In the genomic region with DNA sequence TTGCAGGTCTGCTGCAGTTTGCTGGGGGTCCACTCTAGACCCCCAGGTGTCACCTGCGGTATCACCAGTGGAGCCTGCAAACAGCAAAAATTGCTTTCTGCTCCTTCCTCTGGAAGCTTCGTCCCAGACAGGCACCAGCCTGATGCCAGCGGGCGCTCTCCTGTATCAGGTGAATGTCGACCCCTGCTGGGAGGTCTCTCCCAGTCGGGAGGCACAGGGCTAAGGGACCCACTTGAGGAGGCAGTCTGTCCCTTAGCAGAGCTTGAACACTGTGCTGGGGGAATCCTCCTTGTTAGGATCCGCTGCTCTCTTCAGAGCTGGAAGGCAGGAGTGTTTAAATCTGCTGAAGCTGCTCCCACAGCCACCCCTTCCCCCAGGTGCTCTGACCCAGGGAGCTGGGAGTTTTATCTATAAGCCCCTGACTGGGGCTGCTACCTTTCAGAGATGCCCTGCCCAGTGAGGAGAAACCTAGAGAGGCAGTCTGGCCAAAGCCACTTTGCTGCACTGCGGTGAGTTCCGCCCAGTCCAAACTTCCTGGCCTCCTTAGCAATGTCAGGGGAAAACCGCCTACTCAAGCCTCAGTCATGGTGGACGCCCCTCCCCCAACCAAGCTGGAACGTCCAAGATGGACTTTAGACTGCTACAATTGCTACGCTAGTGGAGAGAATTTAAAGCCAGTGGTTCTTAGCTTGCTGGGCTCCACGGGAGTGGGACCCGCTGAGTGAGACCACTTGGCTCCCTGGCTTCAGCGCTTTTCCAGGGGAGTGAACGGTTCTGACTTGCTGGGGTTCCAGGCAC, we compare ENCODE assay signal across 2 cellular contexts.
TF ChIP-seq lines count a peak whose summit lies in the region.

No MANE protein-coding gene starts in this region.

TF ChIP-seq in HepG2, 621 proteins besides CTCF, POLR2A, EP300 and RAD21 (continues in another document):
- TF ChIP-seq, protein P1, sequence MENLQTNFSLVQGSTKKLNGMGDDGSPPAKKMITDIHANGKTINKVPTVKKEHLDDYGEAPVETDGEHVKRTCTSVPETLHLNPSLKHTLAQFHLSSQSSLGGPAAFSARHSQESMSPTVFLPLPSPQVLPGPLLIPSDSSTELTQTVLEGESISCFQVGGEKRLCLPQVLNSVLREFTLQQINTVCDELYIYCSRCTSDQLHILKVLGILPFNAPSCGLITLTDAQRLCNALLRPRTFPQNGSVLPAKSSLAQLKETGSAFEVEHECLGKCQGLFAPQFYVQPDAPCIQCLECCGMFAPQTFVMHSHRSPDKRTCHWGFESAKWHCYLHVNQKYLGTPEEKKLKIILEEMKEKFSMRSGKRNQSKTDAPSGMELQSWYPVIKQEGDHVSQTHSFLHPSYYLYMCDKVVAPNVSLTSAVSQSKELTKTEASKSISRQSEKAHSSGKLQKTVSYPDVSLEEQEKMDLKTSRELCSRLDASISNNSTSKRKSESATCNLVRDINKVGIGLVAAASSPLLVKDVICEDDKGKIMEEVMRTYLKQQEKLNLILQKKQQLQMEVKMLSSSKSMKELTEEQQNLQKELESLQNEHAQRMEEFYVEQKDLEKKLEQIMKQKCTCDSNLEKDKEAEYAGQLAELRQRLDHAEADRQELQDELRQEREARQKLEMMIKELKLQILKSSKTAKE (CRISPR knock-in tag; IDR thresholded peaks at IDR 0.05; ENCODE audit: borderline replicate concordance) = no peak
- TF ChIP-seq, protein P2, sequence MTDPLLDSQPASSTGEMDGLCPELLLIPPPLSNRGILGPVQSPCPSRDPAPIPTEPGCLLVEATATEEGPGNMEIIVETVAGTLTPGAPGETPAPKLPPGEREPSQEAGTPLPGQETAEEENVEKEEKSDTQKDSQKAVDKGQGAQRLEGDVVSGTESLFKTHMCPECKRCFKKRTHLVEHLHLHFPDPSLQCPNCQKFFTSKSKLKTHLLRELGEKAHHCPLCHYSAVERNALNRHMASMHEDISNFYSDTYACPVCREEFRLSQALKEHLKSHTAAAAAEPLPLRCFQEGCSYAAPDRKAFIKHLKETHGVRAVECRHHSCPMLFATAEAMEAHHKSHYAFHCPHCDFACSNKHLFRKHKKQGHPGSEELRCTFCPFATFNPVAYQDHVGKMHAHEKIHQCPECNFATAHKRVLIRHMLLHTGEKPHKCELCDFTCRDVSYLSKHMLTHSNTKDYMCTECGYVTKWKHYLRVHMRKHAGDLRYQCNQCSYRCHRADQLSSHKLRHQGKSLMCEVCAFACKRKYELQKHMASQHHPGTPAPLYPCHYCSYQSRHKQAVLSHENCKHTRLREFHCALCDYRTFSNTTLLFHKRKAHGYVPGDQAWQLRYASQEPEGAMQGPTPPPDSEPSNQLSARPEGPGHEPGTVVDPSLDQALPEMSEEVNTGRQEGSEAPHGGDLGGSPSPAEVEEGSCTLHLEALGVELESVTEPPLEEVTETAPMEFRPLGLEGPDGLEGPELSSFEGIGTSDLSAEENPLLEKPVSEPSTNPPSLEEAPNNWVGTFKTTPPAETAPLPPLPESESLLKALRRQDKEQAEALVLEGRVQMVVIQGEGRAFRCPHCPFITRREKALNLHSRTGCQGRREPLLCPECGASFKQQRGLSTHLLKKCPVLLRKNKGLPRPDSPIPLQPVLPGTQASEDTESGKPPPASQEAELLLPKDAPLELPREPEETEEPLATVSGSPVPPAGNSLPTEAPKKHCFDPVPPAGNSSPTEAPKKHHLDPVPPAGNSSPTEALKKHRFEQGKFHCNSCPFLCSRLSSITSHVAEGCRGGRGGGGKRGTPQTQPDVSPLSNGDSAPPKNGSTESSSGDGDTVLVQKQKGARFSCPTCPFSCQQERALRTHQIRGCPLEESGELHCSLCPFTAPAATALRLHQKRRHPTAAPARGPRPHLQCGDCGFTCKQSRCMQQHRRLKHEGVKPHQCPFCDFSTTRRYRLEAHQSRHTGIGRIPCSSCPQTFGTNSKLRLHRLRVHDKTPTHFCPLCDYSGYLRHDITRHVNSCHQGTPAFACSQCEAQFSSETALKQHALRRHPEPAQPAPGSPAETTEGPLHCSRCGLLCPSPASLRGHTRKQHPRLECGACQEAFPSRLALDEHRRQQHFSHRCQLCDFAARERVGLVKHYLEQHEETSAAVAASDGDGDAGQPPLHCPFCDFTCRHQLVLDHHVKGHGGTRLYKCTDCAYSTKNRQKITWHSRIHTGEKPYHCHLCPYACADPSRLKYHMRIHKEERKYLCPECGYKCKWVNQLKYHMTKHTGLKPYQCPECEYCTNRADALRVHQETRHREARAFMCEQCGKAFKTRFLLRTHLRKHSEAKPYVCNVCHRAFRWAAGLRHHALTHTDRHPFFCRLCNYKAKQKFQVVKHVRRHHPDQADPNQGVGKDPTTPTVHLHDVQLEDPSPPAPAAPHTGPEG (CRISPR knock-in tag; IDR thresholded peaks at IDR 0.05) = no peak
- no peak for TF ChIP-seq MATR3 (CRISPR knock-in tag; IDR thresholded peaks at IDR 0.05)
- TF ChIP-seq, protein P3, sequence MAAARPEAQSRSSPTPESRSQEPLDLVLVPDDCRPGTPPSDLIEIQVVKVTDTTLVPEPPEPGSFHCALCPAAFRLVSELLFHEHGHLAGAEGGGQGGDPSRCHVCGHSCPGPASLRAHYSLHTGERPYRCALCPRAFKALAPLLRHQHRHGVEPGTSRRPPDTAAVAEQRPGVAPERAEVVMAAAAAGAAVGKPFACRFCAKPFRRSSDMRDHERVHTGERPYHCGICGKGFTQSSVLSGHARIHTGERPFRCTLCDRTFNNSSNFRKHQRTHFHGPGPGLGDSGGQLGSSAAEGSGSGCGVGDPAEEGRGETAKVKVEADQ (CRISPR knock-in tag; IDR thresholded peaks at IDR 0.05; ENCODE audit: borderline replicate concordance) = no peak
- TF ChIP-seq ZNF841 (CRISPR knock-in tag; IDR thresholded peaks at IDR 0.05; ENCODE audit: borderline replicate concordance) = no peak
- TF ChIP-seq RBM39 (IDR thresholded peaks at IDR 0.05; ENCODE audit: low read depth, low read length, poor library complexity, severe bottlenecking) = no peak
- TF ChIP-seq DPF2 (CRISPR knock-in tag; IDR thresholded peaks at IDR 0.05; ENCODE audit: borderline replicate concordance, low read depth) = no peak
- TF ChIP-seq, protein P4, sequence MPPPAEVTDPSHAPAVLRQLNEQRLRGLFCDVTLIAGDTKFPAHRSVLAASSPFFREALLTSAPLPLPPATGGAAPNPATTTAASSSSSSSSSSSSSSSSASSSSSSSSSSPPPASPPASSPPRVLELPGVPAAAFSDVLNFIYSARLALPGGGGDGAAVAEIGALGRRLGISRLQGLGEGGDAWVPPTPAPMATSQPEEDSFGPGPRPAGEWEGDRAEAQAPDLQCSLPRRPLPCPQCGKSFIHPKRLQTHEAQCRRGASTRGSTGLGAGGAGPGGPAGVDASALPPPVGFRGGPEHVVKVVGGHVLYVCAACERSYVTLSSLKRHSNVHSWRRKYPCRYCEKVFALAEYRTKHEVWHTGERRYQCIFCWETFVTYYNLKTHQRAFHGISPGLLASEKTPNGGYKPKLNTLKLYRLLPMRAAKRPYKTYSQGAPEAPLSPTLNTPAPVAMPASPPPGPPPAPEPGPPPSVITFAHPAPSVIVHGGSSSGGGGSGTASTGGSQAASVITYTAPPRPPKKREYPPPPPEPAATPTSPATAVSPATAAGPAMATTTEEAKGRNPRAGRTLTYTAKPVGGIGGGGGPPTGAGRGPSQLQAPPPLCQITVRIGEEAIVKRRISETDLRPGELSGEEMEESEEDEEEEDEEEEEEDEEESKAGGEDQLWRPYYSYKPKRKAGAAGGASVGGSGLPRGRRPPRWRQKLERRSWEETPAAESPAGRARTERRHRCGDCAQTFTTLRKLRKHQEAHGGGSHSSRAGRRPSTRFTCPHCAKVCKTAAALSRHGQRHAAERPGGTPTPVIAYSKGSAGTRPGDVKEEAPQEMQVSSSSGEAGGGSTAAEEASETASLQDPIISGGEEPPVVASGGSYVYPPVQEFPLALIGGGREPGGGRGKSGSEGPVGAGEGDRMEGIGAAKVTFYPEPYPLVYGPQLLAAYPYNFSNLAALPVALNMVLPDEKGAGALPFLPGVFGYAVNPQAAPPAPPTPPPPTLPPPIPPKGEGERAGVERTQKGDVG (CRISPR knock-in tag; IDR thresholded peaks at IDR 0.05; ENCODE audit: borderline replicate concordance) = no peak
- no peak for TF ChIP-seq YEATS2 (CRISPR knock-in tag; IDR thresholded peaks at IDR 0.05; ENCODE audit: borderline replicate concordance)

TF ChIP-seq in K562, 482 proteins besides CTCF, POLR2A, EP300 and RAD21:
- TF ChIP-seq, protein P5, sequence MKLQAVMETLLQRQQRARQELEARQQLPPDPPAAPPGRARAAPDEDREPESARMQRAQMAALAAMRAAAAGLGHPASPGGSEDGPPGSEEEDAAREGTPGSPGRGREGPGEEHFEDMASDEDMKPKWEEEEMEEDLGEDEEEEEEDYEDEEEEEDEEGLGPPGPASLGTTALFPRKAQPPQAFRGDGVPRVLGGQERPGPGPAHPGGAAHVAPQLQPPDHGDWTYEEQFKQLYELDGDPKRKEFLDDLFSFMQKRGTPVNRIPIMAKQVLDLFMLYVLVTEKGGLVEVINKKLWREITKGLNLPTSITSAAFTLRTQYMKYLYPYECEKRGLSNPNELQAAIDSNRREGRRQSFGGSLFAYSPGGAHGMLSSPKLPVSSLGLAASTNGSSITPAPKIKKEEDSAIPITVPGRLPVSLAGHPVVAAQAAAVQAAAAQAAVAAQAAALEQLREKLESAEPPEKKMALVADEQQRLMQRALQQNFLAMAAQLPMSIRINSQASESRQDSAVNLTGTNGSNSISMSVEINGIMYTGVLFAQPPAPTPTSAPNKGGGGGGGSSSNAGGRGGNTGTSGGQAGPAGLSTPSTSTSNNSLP (IDR thresholded peaks at IDR 0.05; ENCODE audit: borderline replicate concordance, low read depth, low read length) = no peak
- peak in 1 of 3 experiments; percentile 18 for TF ChIP-seq YY1 (IDR thresholded peaks at IDR 0.05; ENCODE audit: borderline replicate concordance in 1 of 3, control insufficient read depth in 1 of 3, extremely low read depth in 1 of 3, insufficient read depth in 3 of 3, insufficient read length in 1 of 3, insufficient replicate concordance in 2 of 3, low read depth in 1 of 3, low read length in 2 of 3)
- TF ChIP-seq RBM15 (IDR thresholded peaks at IDR 0.05; ENCODE audit: insufficient read depth, low read length) = no peak
- no peak for TF ChIP-seq FOXK2 (conservative IDR thresholded peaks at IDR 0.05 in 1 of 2, IDR thresholded peaks at IDR 0.05 in 1 of 2; ENCODE audit: low read depth in 2 of 2)
- no peak for TF ChIP-seq HDGF (IDR thresholded peaks at IDR 0.05)
- peak; percentile 26; the same call in 1 of the 2 replicates for TF ChIP-seq EGR1 (conservative IDR thresholded peaks at IDR 0.05)
